8 cellular contexts compared by ENCODE assay signal in the genomic region with DNA sequence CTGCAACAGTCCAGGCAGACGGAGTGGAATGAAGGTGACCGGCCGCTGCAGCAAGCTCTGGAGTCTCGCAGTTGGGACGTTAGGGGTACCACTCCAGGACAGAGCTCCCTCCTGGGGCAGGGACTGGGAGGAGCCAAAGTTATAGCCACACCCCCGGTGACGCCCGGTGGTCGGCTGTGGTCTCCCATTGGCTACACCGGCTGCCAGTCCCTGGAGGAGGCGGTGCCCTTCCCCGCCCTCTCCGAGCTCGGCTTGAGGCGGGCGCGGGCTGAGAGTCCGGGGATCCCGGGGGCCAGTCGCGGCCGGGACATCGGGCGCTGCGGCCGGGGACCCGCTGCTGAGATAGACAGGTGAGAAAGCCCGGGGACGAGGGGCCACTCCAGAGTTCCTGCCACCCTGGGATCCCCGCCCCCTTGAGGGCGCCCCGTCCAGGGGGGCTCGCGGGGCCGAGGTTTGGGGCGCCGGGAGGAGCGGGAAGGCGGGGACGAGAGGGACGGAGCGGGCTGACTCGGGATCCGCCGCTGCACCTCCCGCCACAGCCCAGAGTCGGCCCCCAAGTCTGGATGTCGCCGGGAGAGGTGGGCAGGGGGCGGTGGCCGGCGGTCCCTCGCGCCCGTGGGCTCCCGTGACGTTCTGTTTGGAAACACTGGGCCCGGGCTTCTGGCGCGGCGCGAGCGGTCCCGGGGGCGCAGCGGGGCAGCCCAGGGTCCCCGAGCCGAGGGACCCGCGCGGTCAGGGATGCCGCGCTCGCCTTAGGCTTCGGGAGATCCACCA. TPM values are rescaled to one million over a fixed set of nuclear protein-coding genes. Genes with fewer than 3 reads are reported as not detected.
DNase-seq lines count a peak whose midpoint lies in the region; ATAC-seq and TF ChIP-seq lines count a peak whose summit lies in the region.

A gene (plus strand): TSS at position 231 of the 774 bp plus-strand sequence. CDS start 7,414 bp downstream, outside the sequence.

- peaks cover 11% of the 10 kb centered on the region for H3K4me1 Mint-ChIP-seq in Caco-2 (ENCODE audit: low read depth, unreplicated experiment)
- H3K4me1 Mint-ChIP-seq in naive B cell, result peaks cover 12 to 16% (median 13%) of the 10 kb centered on the region in 3 donors

- intact Hi-C loops in Caco-2 (cut with micrococcal nuclease; ENCODE audit: unreplicated experiment), result no loop called here

- H3K4me3 Mint-ChIP-seq in Caco-2 (ENCODE audit: unreplicated experiment) (peak within 1 kb of the TSS; percentile 67), naive B cell (peak within 1 kb of the TSS; percentile 82 to 94 (median 88))

- under 1% methylated on average over 75 of the region's 75 CpGs for WGBS in HUES64

- peaks cover 9% of the 10 kb centered on the region for H3K27me3 Mint-ChIP-seq in Caco-2 (ENCODE audit: insufficient read depth, unreplicated experiment)
- H3K27me3 Mint-ChIP-seq in naive B cell, result peaks cover 47 to 64% (median 59%) of the 10 kb centered on the region in 3 donors

- CTCF ChIA-PET in Caco-2 (lab: Charles Lee), result interaction anchor here (0.7 to 1.0 kb wide), 2 partner anchors 25 to 411 kb away, joined by 3 read pairs; a partner anchor contains a TSS

- no peaks in the 10 kb centered on the region for H3K9me3 ChIP-seq in Caco-2
- no peaks in the 10 kb centered on the region for H3K9me3 ChIP-seq in HUES64 (ENCODE audit: insufficient read depth, low read depth, low read length)

- H3K9ac ChIP-seq in HUES64 (ENCODE audit: low read depth, low read length), result peak within 1 kb of the TSS; percentile 45; the same call in 1 of the 2 replicates

- H3K4me1 ChIP-seq in Caco-2 (peaks cover 7% of the 10 kb centered on the region; the same call in 1 of the 2 replicates), HUES64 (ENCODE audit: insufficient read depth, low read length) (no peaks in the 10 kb centered on the region; the same call in 1 of the 2 replicates)

- ATAC-seq in GM21526 (IDR thresholded peaks at IDR 0.05; ENCODE audit: low FRiP score, unreplicated experiment) (peak; percentile 100), naive B cell (ENCODE audit: low read depth in 2 of 2) (peak; percentile 99 to 100)

- H3K27ac ChIP-seq in HUES64 (ENCODE audit: low read depth, low read length), result no peak within 1 kb of the TSS

- no peak within 1 kb of the TSS for H3K27ac Mint-ChIP-seq in Caco-2 (ENCODE audit: unreplicated experiment)
- H3K27ac Mint-ChIP-seq in naive B cell, result peak within 1 kb of the TSS in 3 of 6 donors; percentile 25 to 66 (median 43)

- TF ChIP-seq CTCF in Caco-2 (IDR thresholded peaks at IDR 0.05; ENCODE audit: insufficient read depth in 1 of 2, low read depth in 1 of 2, low read length in 1 of 2, severe bottlenecking in 1 of 2, unreplicated experiment in 1 of 2), result no peak
- no peak for TF ChIP-seq CTCF in fibroblast of mammary gland (conservative IDR thresholded peaks at IDR 0.05; ENCODE audit: control insufficient read depth, insufficient read depth, low read depth, low read length)

- H3K27me3 ChIP-seq in Caco-2 (replicated peaks; ENCODE audit: control insufficient read depth, insufficient read depth, low read length), result no peaks in the 10 kb centered on the region
- H3K27me3 ChIP-seq in HUES64 (ENCODE audit: insufficient read depth, low read length), result peaks cover 21% of the 10 kb centered on the region

- H3K36me3 Mint-ChIP-seq in Caco-2 (ENCODE audit: insufficient read depth, unreplicated experiment) (no peaks in the 10 kb centered on the region), naive B cell (no peaks in the 10 kb centered on the region)

- no TSS peak for BruUV-seq in Caco-2 (replicated peaks; lab: Mats Ljungman, UMichigan)

- H3K9me3 Mint-ChIP-seq in Caco-2 (ENCODE audit: unreplicated experiment) (no peaks in the 10 kb centered on the region), naive B cell (peaks cover 3 to 18% (median 9%) of the 10 kb centered on the region in 7 donors)

- H3K4me3 ChIP-seq in Caco-2 (ENCODE audit: low read depth, low read length), result peak within 1 kb of the TSS; percentile 69
- H3K4me3 ChIP-seq in HUES64 (ENCODE audit: low read length), result peak within 1 kb of the TSS; percentile 74
- peak within 1 kb of the TSS; percentile 66 for H3K4me3 ChIP-seq in fibroblast of mammary gland (ENCODE audit: control insufficient read depth, low read depth, low read length)

- peak; percentile 91 to 94 for DNase-seq in Caco-2
- DNase-seq in activated T-helper 1 cell treated with anti-CD3 and anti-CD28 coated beads, Interleukin-2, amount 50 U/mL, for 16 hours (ENCODE audit: low read depth in 1 of 2, low spot score in 1 of 2), result peak; percentile 71 to 75
- DNase-seq in fibroblast of mammary gland (ENCODE audit: low read depth), result peak; percentile 84
- DNase-seq in naive B cell, result peak; percentile 66
- DNase-seq in stimulated activated CD8-positive, alpha-beta memory T cell treated with anti-CD3 and anti-CD28 coated beads, Interleukin-7, amount 100 ng/mL, for 4 hours (ENCODE audit: low read depth in 2 of 2), result peak; percentile 73

- POLR2A ChIA-PET in Caco-2 (lab: Charles Lee), result no interaction called here

- H3K36me3 ChIP-seq in Caco-2 (ENCODE audit: control insufficient read depth, insufficient read depth, low read length) (no peaks in the 10 kb centered on the region), HUES64 (ENCODE audit: insufficient read depth, low read length) (no peaks in the 10 kb centered on the region)

TF ChIP-seq in PFSK-1, 5 proteins besides CTCF, POLR2A, EP300 and RAD21:
- 0 out of 2 replicates have a peak, but pooled peaks have one; percentile 6 for TF ChIP-seq SIN3A (IDR thresholded peaks at IDR 0.05; ENCODE audit: borderline replicate concordance, insufficient read depth, low read length)
- 0 out of 2 replicates have a peak, but pooled peaks have one; percentile 33 for TF ChIP-seq POLR2AphosphoS5 (IDR thresholded peaks at IDR 0.05; ENCODE audit: low read depth, low read length)
- no peak for TF ChIP-seq FOXP2 (optimal IDR thresholded peaks at IDR 0.05; ENCODE audit: borderline replicate concordance, extremely low read depth, extremely low read length, insufficient read depth)
- no peak for TF ChIP-seq TAF1 (IDR thresholded peaks at IDR 0.05; ENCODE audit: borderline replicate concordance, insufficient read depth, low read length)
- TF ChIP-seq, protein P1, sequence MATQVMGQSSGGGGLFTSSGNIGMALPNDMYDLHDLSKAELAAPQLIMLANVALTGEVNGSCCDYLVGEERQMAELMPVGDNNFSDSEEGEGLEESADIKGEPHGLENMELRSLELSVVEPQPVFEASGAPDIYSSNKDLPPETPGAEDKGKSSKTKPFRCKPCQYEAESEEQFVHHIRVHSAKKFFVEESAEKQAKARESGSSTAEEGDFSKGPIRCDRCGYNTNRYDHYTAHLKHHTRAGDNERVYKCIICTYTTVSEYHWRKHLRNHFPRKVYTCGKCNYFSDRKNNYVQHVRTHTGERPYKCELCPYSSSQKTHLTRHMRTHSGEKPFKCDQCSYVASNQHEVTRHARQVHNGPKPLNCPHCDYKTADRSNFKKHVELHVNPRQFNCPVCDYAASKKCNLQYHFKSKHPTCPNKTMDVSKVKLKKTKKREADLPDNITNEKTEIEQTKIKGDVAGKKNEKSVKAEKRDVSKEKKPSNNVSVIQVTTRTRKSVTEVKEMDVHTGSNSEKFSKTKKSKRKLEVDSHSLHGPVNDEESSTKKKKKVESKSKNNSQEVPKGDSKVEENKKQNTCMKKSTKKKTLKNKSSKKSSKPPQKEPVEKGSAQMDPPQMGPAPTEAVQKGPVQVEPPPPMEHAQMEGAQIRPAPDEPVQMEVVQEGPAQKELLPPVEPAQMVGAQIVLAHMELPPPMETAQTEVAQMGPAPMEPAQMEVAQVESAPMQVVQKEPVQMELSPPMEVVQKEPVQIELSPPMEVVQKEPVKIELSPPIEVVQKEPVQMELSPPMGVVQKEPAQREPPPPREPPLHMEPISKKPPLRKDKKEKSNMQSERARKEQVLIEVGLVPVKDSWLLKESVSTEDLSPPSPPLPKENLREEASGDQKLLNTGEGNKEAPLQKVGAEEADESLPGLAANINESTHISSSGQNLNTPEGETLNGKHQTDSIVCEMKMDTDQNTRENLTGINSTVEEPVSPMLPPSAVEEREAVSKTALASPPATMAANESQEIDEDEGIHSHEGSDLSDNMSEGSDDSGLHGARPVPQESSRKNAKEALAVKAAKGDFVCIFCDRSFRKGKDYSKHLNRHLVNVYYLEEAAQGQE (IDR thresholded peaks at IDR 0.05; ENCODE audit: insufficient read depth in 1 of 2, low read depth in 2 of 2, low read length in 2 of 2), result no peak

RNA-seq across cellular contexts. Expression of the gene that starts here (rescaled TPM):
- 0.28 and 1.5 TPM in 2 replicates for total RNA-seq in Caco-2 (2022)
- polyA plus RNA-seq in HUES64 (2013, experiment 1 of 2), result 1.4 TPM
- 3.1 TPM for polyA plus RNA-seq in HUES64 (2013, experiment 2 of 2)
- polyA plus RNA-seq in PFSK-1 (2012; ENCODE audit: insufficient read length, low read depth), result 1.9 TPM
- not detected for polyA plus RNA-seq in naive B cell (ENCODE audit: low read depth in 6 of 6)

Comparison
In these comparisons a context has a peak if more than half of its experiments do, and no peak if none do; other contexts are left out.
1. Peak in DNase-seq and ATAC-seq in naive B cell; RNA of the gene not detected or under 1 TPM.